10 cellular contexts compared by ENCODE assay signal in genomic region chr19:5436101-5436947, GRCh38. TPM values are rescaled to one million over a fixed set of nuclear protein-coding genes. Genes with fewer than 3 reads are reported as not detected.
A peak's percentile ranks its signal among the peaks of the same experiment; 100 is the strongest.
DNase-seq lines count a peak whose midpoint lies in the region; ATAC-seq, FAIRE-seq and TF ChIP-seq lines count a peak whose summit lies in the region.
"Had no signal": no experiment of that assay in that cellular context is flagged by ENCODE, and none has a peak within 500 bp of the region (broad histone marks: within the 10 kb centered on the region; RNA-seq: fewer than 3 reads in every experiment).

No MANE protein-coding gene starts in this region.

- TF ChIP-seq CTCF in Caco-2 (IDR thresholded peaks at IDR 0.05; ENCODE audit: insufficient read depth in 1 of 2, low read depth in 1 of 2, low read length in 1 of 2, severe bottlenecking in 1 of 2, unreplicated experiment in 1 of 2) = no peak
- no peak for TF ChIP-seq CTCF in IMR-90 (conservative IDR thresholded peaks at IDR 0.05; ENCODE audit: low read depth, low read length)
- no peak for TF ChIP-seq CTCF in astrocyte (IDR thresholded peaks at IDR 0.05; ENCODE audit: insufficient read depth, low read depth, low read length)
- TF ChIP-seq CTCF in kidney (IDR thresholded peaks at IDR 0.05; ENCODE audit: borderline replicate concordance, extremely low read depth, insufficient read depth) = no peak
- TF ChIP-seq CTCF in GM20000 (IDR thresholded peaks at IDR 0.05; ENCODE audit: extremely low read depth, missing control alignments) = no peak

- CTCF ChIA-PET in Caco-2 (lab: Charles Lee) (no interaction called here), IMR-90 (lab: Yijun Ruan, JAX) (no interaction called here)
- CTCF ChIA-PET in activated CD8-positive, alpha-beta T cell treated with anti-CD3 and anti-CD28 coated beads, Interleukin-2, amount 10 ng/mL, durations not matched to agents 7 days and 5 days (lab: Charles Lee) = no interaction called here

- TF ChIP-seq RAD21 in IMR-90 (IDR thresholded peaks at IDR 0.05; ENCODE audit: low read length) = no peak

- H2AFZ ChIP-seq in IMR-90 (replicated peaks; ENCODE audit: low read length, poor library complexity) (peak overlapping the region; percentile 89), astrocyte (ENCODE audit: low read depth, low read length) (peak overlapping the region; percentile 84)

- peak overlapping the region; percentile 61; the same call in 1 of the 2 replicates for H4K5ac ChIP-seq in IMR-90 (ENCODE audit: low read depth, low read length)

- no peaks in the 10 kb centered on the region for H3K4me1 ChIP-seq in Caco-2
- H3K4me1 ChIP-seq in IMR-90 (ENCODE audit: control insufficient read depth, insufficient read depth, low read length) = peaks cover 9% of the 10 kb centered on the region
- H3K4me1 ChIP-seq in astrocyte (ENCODE audit: insufficient read depth, low read length) = peaks cover 26% of the 10 kb centered on the region
- no peaks in the 10 kb centered on the region for H3K4me1 ChIP-seq in kidney (ENCODE audit: control insufficient read depth in 1 of 2, insufficient read depth in 1 of 2, low read depth in 1 of 2, low read length in 2 of 2)

- dilution Hi-C loops in IMR-90 (cut with HindIII; ENCODE audit: low sequenced_read_pairs, unreplicated experiment) = no loop called here

- H3K27ac ChIP-seq in IMR-90 (ENCODE audit: insufficient read depth, low read length) (no peak overlapping the region; the same call in 1 of the 2 replicates), astrocyte (ENCODE audit: low read depth, low read length) (peak overlapping the region; percentile 85), kidney (ENCODE audit: low read depth in 2 of 2, low read length in 2 of 2) (no peak overlapping the region)

- peak overlapping the region; percentile 84 for H4K91ac ChIP-seq in IMR-90 (ENCODE audit: insufficient read depth, low read depth, low read length)

- H2BK5ac ChIP-seq in IMR-90 (ENCODE audit: low read depth, low read length, poor library complexity, severe bottlenecking) = peak overlapping the region; percentile 91

- peak overlapping the region; percentile 26 for H3K56ac ChIP-seq in IMR-90 (ENCODE audit: extremely low read depth, insufficient read depth, low read length)

- H3K36me3 ChIP-seq in Caco-2 (ENCODE audit: control insufficient read depth, insufficient read depth, low read length) (no peaks in the 10 kb centered on the region), IMR-90 (ENCODE audit: control insufficient read depth, insufficient read depth, low read length) (no peaks in the 10 kb centered on the region), astrocyte (ENCODE audit: insufficient read depth, low read length) (no peaks in the 10 kb centered on the region), kidney (ENCODE audit: control insufficient read depth in 1 of 2, insufficient read depth in 2 of 2, low read length in 2 of 2) (no peaks in the 10 kb centered on the region)

- H3K23ac ChIP-seq in IMR-90 (ENCODE audit: low read depth, low read length) = peak overlapping the region; percentile 78

- H2BK15ac ChIP-seq in IMR-90 (ENCODE audit: low read depth, low read length) = peak overlapping the region; percentile 84; the same call in 2 of the 3 replicates

- no peaks in the 10 kb centered on the region for H3K79me2 ChIP-seq in astrocyte (ENCODE audit: insufficient read depth, low read length)

- POLR2A ChIA-PET in Caco-2 (lab: Charles Lee) (interaction anchor here (0.5 to 0.6 kb wide), 3 partner anchors 32 to 1093 kb away, joined by 4 to 8 read pairs (median 4); no protein-coding TSS in a partner anchor), IMR-90 (lab: Charles Lee; ENCODE audit: unreplicated experiment) (no interaction called here)
- POLR2A ChIA-PET in activated CD8-positive, alpha-beta T cell treated with anti-CD3 and anti-CD28 coated beads, Interleukin-2, amount 10 ng/mL, durations not matched to agents 7 days and 5 days (lab: Charles Lee) = no interaction called here

- BruUV-seq in Caco-2 (replicated peaks; lab: Mats Ljungman, UMichigan) (no TSS peak), IMR-90 (replicated peaks; lab: Mats Ljungman, UMichigan) (no TSS peak)

- peak overlapping the region; percentile 85 for H2AK5ac ChIP-seq in IMR-90 (ENCODE audit: low read depth, low read length)

- H3K27me3 ChIP-seq in Caco-2 (replicated peaks; ENCODE audit: control insufficient read depth, insufficient read depth, low read length) (no peaks in the 10 kb centered on the region), IMR-90 (ENCODE audit: control insufficient read depth, insufficient read depth, low read length) (peaks cover 4% of the 10 kb centered on the region; the same call in 1 of the 2 replicates), astrocyte (ENCODE audit: insufficient read depth, low read length) (no peaks in the 10 kb centered on the region)

- H3K79me1 ChIP-seq in IMR-90 (ENCODE audit: low read depth in 1 of 2, low read length in 2 of 2) = no peaks in the 10 kb centered on the region

- intact Hi-C loops in Caco-2 (cut with micrococcal nuclease; ENCODE audit: unreplicated experiment) (no loop called here), IMR-90 (cut with micrococcal nuclease) (no loop called here), kidney (cut with DNase I) (no loop called here)

- H3K4me2 ChIP-seq in IMR-90 (ENCODE audit: low read depth, low read length) = peak overlapping the region; percentile 89
- peak overlapping the region; percentile 92 for H3K4me2 ChIP-seq in astrocyte (ENCODE audit: low read length)

- in situ Hi-C loops in IMR-90 (cut with MboI; ENCODE audit: low sequenced_read_pairs) = no loop called here

- no peak for TF ChIP-seq POLR2A in IMR-90 (IDR thresholded peaks at IDR 0.05; ENCODE audit: low read depth, low read length)

- H3K27ac Mint-ChIP-seq in Caco-2 (ENCODE audit: unreplicated experiment) = no peak overlapping the region
- H3K27ac Mint-ChIP-seq in astrocyte (ENCODE audit: unreplicated experiment) = peak overlapping the region; percentile 99
- no peak overlapping the region for H3K27ac Mint-ChIP-seq in activated CD8-positive, alpha-beta T cell treated with anti-CD3 and anti-CD28 coated beads, Interleukin-2, amount 10 ng/mL, durations not matched to agents 7 days and 5 days
- H3K27ac Mint-ChIP-seq: activated naive CD4-positive, alpha-beta T cell treated with anti-CD3 and anti-CD28 coated beads for 36 hours; stimulated activated naive CD8-positive, alpha-beta T cell treated with anti-CD3 and anti-CD28 coated beads, Interleukin-15, Interleukin-2, amounts not matched to agents 100 ng/mL and 50 ng/mL, for 24 hours had no signal

- H2AK9ac ChIP-seq in IMR-90 (replicated peaks; ENCODE audit: low read depth, low read length, poor library complexity) = peak overlapping the region; percentile 96

- WGBS in IMR-90 (ENCODE audit: extremely low coverage in 2 of 2, insufficient read length in 1 of 2), 2 experiments = 0% methylated on average over 11 of the region's 41 CpGs; no CpG with 5 or more reads in 1 of the 2 experiments

- no peaks in the 10 kb centered on the region for H3K9me3 ChIP-seq in Caco-2
- no peaks in the 10 kb centered on the region for H3K9me3 ChIP-seq in IMR-90 (ENCODE audit: control insufficient read depth, insufficient read depth, low read length)
- no peaks in the 10 kb centered on the region for H3K9me3 ChIP-seq in astrocyte (ENCODE audit: insufficient read depth, low read depth, low read length)
- no peaks in the 10 kb centered on the region for H3K9me3 ChIP-seq in kidney (ENCODE audit: control insufficient read depth in 1 of 2, low read length in 2 of 2)

- peak; percentile 95 for ATAC-seq in IMR-90 (ENCODE audit: low read depth)
- ATAC-seq in GM21786 (IDR thresholded peaks at IDR 0.05; ENCODE audit: unreplicated experiment) = no peak
- ATAC-seq in activated CD8-positive, alpha-beta T cell treated with anti-CD3 and anti-CD28 coated beads, Interleukin-2, amount 10 ng/mL, durations not matched to agents 7 days and 5 days = no peak

- no peaks in the 10 kb centered on the region for H3K9me3 Mint-ChIP-seq in Caco-2 (ENCODE audit: unreplicated experiment)
- H3K9me3 Mint-ChIP-seq in astrocyte (ENCODE audit: unreplicated experiment) = no peaks in the 10 kb centered on the region
- H3K9me3 Mint-ChIP-seq in activated CD8-positive, alpha-beta T cell treated with anti-CD3 and anti-CD28 coated beads, Interleukin-2, amount 10 ng/mL, durations not matched to agents 7 days and 5 days (ENCODE audit: insufficient read depth) = no peaks in the 10 kb centered on the region
- H3K9me3 Mint-ChIP-seq: activated naive CD4-positive, alpha-beta T cell treated with anti-CD3 and anti-CD28 coated beads for 36 hours; stimulated activated naive CD8-positive, alpha-beta T cell treated with anti-CD3 and anti-CD28 coated beads, Interleukin-15, Interleukin-2, amounts not matched to agents 100 ng/mL and 50 ng/mL, for 24 hours had no signal

- peak overlapping the region; percentile 95 for H3K4ac ChIP-seq in IMR-90 (ENCODE audit: low read depth, low read length)

- H3K27me3 Mint-ChIP-seq in Caco-2 (ENCODE audit: insufficient read depth, unreplicated experiment) (no peaks in the 10 kb centered on the region), astrocyte (ENCODE audit: low read depth, unreplicated experiment) (peaks cover 4% of the 10 kb centered on the region)
- H3K27me3 Mint-ChIP-seq in activated CD8-positive, alpha-beta T cell treated with anti-CD3 and anti-CD28 coated beads, Interleukin-2, amount 10 ng/mL, durations not matched to agents 7 days and 5 days (ENCODE audit: low read depth) = peaks cover 9% of the 10 kb centered on the region

- H3K9ac ChIP-seq in IMR-90 (ENCODE audit: low read depth, low read length) (peak overlapping the region; percentile 41; the same call in 1 of the 2 replicates), astrocyte (ENCODE audit: low read length) (peak overlapping the region; percentile 79), kidney (ENCODE audit: low read length in 2 of 2) (no peak overlapping the region)

- no peaks in the 10 kb centered on the region for H3K4me1 Mint-ChIP-seq in Caco-2 (ENCODE audit: low read depth, unreplicated experiment)
- peaks cover 24% of the 10 kb centered on the region for H3K4me1 Mint-ChIP-seq in astrocyte (ENCODE audit: low read depth, unreplicated experiment)
- H3K4me1 Mint-ChIP-seq in activated CD8-positive, alpha-beta T cell treated with anti-CD3 and anti-CD28 coated beads, Interleukin-2, amount 10 ng/mL, durations not matched to agents 7 days and 5 days (ENCODE audit: low read depth) = no peaks in the 10 kb centered on the region

- peak overlapping the region; percentile 93 for H2BK20ac ChIP-seq in IMR-90 (ENCODE audit: low read depth, low read length)

- H3K18ac ChIP-seq in IMR-90 (ENCODE audit: low read depth, low read length) = peak overlapping the region; percentile 33; the same call in 1 of the 2 replicates

- H3K36me3 Mint-ChIP-seq in Caco-2 (ENCODE audit: insufficient read depth, unreplicated experiment) (no peaks in the 10 kb centered on the region), astrocyte (ENCODE audit: low read depth, unreplicated experiment) (no peaks in the 10 kb centered on the region)
- no peaks in the 10 kb centered on the region for H3K36me3 Mint-ChIP-seq in activated CD8-positive, alpha-beta T cell treated with anti-CD3 and anti-CD28 coated beads, Interleukin-2, amount 10 ng/mL, durations not matched to agents 7 days and 5 days (ENCODE audit: low read depth)

- peaks cover 4% of the 10 kb centered on the region; the same call in 1 of the 2 replicates for H4K20me1 ChIP-seq in IMR-90 (ENCODE audit: insufficient read depth, low read length)
- H4K20me1 ChIP-seq in astrocyte (ENCODE audit: insufficient read depth, low read length) = no peaks in the 10 kb centered on the region

- H4K8ac ChIP-seq in IMR-90 (ENCODE audit: low read depth in 2 of 2, low read length in 2 of 2) = peak overlapping the region; percentile 48 to 87

- H3K4me3 ChIP-seq in Caco-2 (ENCODE audit: low read depth, low read length) (no peak overlapping the region), IMR-90 (ENCODE audit: insufficient read depth, low read depth, low read length) (peak overlapping the region; percentile 42), astrocyte (ENCODE audit: insufficient read depth, low read depth, low read length) (peak overlapping the region; percentile 29), kidney (ENCODE audit: low read length in 2 of 2) (no peak overlapping the region)

- H3K14ac ChIP-seq in IMR-90 (replicated peaks; ENCODE audit: low read depth, low read length) = peak overlapping the region; percentile 95

- H3K9me1 ChIP-seq in IMR-90 (ENCODE audit: insufficient read depth, low read length) = peaks cover 7% of the 10 kb centered on the region

- DNase-seq in Caco-2 (peak; percentile 60), IMR-90 (peak; percentile 73), astrocyte (ENCODE audit: low read depth) (peak; percentile 91), medulla oblongata (ENCODE audit: extremely low spot score) (peak; percentile 27), kidney (no peak), GM20000 (ENCODE audit: low spot score) (no peak)
- no peak for DNase-seq in activated CD8-positive, alpha-beta T cell treated with anti-CD3 and anti-CD28 coated beads, Interleukin-2, amount 10 ng/mL, durations not matched to agents 7 days and 5 days
- DNase-seq: activated naive CD4-positive, alpha-beta T cell treated with anti-CD3 and anti-CD28 coated beads for 36 hours had no signal

- FAIRE-seq in astrocyte (lab: Jason Lieb, UNC) (no peak), kidney (lab: Jason Lieb, UNC) (no peak)

- H3K4me3 Mint-ChIP-seq in Caco-2 (ENCODE audit: unreplicated experiment) (peak overlapping the region; percentile 36), astrocyte (ENCODE audit: unreplicated experiment) (peak overlapping the region; percentile 78)
- H3K4me3 Mint-ChIP-seq in activated CD8-positive, alpha-beta T cell treated with anti-CD3 and anti-CD28 coated beads, Interleukin-2, amount 10 ng/mL, durations not matched to agents 7 days and 5 days = no peak overlapping the region
- H3K4me3 Mint-ChIP-seq: activated naive CD4-positive, alpha-beta T cell treated with anti-CD3 and anti-CD28 coated beads for 36 hours; stimulated activated naive CD8-positive, alpha-beta T cell treated with anti-CD3 and anti-CD28 coated beads, Interleukin-15, Interleukin-2, amounts not matched to agents 100 ng/mL and 50 ng/mL, for 24 hours had no signal

- H2BK120ac ChIP-seq in IMR-90 (ENCODE audit: low read depth, low read length) = peak overlapping the region; percentile 94

RNA-seq across cellular contexts. Expression of gene ZNRF4, which starts 18.9 kb away (rescaled TPM):
- total RNA-seq in Caco-2 (2022) = not detected in 2 replicates
- not detected in 2 replicates for total RNA-seq in IMR-90 (2012; rRNA removed)
- polyA plus RNA-seq in IMR-90 (2012; rRNA removed) = not detected in 2 replicates
- polyA plus RNA-seq in IMR-90 (2012; cell fraction: cytosol; rRNA removed) = not detected in 2 replicates
- polyA plus RNA-seq in IMR-90 (2012; cell fraction: nucleus; rRNA removed; ENCODE audit: low replicate concordance) = 0.24 TPM in 1 of 2 replicates, not detected in the other
- total RNA-seq in astrocyte = 0.19 TPM in 1 of 2 replicates, not detected in the other
- total RNA-seq in activated CD8-positive, alpha-beta T cell treated with anti-CD3 and anti-CD28 coated beads, Interleukin-2, amount 10 ng/mL, durations not matched to agents 7 days and 5 days = not detected
- not detected for total RNA-seq in kidney
- polyA plus RNA-seq in kidney (ENCODE audit: insufficient read depth, low read depth, low replicate concordance) = not detected
- total RNA-seq: activated naive CD4-positive, alpha-beta T cell treated with anti-CD3 and anti-CD28 coated beads for 36 hours had no signal

Comparison
In these comparisons a context has a peak if more than half of its experiments do, and no peak if none do; other contexts are left out.
1. DNase-seq: peak in Caco-2 (2 of 2), IMR-90 (single experiment), astrocyte (single experiment) and medulla oblongata (single experiment); none in activated CD8-positive, alpha-beta T cell treated with anti-CD3 and anti-CD28 coated beads, Interleukin-2, amount 10 ng/mL, durations not matched to agents 7 days and 5 days (single experiment), kidney (single experiment) and GM20000 (single experiment).
2. H3K4me3 ChIP-seq: peak in IMR-90 (single experiment) and astrocyte (single experiment); none in Caco-2 (single experiment) and kidney (0 of 2).
3. H3K9ac ChIP-seq: peak in IMR-90 (single experiment) and astrocyte (single experiment); none in kidney (0 of 2).